24 cellular contexts compared by ENCODE assay signal in the genomic region with DNA sequence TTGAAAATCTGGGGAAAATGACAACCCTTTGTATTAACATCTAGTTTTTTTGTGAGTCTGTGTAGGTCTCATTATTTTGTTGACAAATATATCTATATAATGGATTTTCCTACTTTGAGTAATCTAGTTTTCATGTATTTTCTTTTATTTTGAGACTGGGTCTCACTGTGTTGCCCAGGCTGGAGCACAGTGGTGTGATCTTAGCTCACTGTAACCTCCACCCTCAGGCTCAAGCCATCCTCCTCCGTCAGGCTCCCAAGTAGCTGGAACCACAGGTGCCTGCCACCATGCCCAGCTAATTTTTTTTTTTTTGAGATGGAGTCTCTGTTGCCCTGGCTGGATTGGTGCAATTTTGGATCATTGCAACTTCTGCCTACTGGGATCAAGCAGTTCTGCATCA. TPM values are rescaled to one million over a fixed set of nuclear protein-coding genes. Genes with fewer than 3 reads are reported as not detected.
DNase-seq lines count a peak whose midpoint lies in the region; ATAC-seq, FAIRE-seq and TF ChIP-seq lines count a peak whose summit lies in the region.
"Had no signal": no experiment of that assay in that cellular context is flagged by ENCODE, and none has a peak within 500 bp of the region (broad histone marks: within the 10 kb centered on the region; RNA-seq: fewer than 3 reads in every experiment).

No MANE protein-coding gene starts in this region.

- FAIRE-seq in islet of Langerhans (lab: Jason Lieb, UNC) = peak; percentile 27
- FAIRE-seq: A204.1, D721Med, GM12878, GM19239, H54 had no signal

- CTCF ChIA-PET in WTC11 (lab: Charles Lee) = no interaction called here

- H2AFZ ChIP-seq in GM23338 = no peak overlapping the region
- H2AFZ ChIP-seq: GM23248 had no signal

- H3K4me1 ChIP-seq in GM23338 (ENCODE audit: insufficient read depth) = peaks cover 40% of the 10 kb centered on the region
- H3K4me1 ChIP-seq: BE2C; BLaER1 treated with 17β-estradiol and CSF1 and Interleukin-3, amounts not matched to agents 10 nM and 100 nM had no signal

- peaks cover 13% of the 10 kb centered on the region; the same call in 2 of the 3 replicates for H3K9me3 Mint-ChIP-seq in GM23338
- H3K9me3 Mint-ChIP-seq in WTC11 = peaks cover 5% of the 10 kb centered on the region

- H3K27me3 Mint-ChIP-seq in GM23338 (ENCODE audit: insufficient read depth, low read depth, poor library complexity) (peaks cover 2% of the 10 kb centered on the region), WTC11 (ENCODE audit: low read depth) (no peaks in the 10 kb centered on the region)
- H3K27me3 Mint-ChIP-seq: CD4-positive, alpha-beta T cell had no signal

- H3K36me3 Mint-ChIP-seq in GM23338 (ENCODE audit: low read depth) (peaks cover 83% of the 10 kb centered on the region), WTC11 (peaks cover 71% of the 10 kb centered on the region)

- H3K27ac Mint-ChIP-seq in GM23338 (peak overlapping the region; percentile 50; the same call in 1 of the 2 replicates), WTC11 (peak overlapping the region; percentile 34; the same call in 1 of the 2 replicates)
- H3K27ac Mint-ChIP-seq: CD14-positive monocyte; CD4-positive, alpha-beta T cell; CD8-positive, alpha-beta memory T cell had no signal

- no peak overlapping the region for H3K4me3 Mint-ChIP-seq in GM23338
- no peak overlapping the region for H3K4me3 Mint-ChIP-seq in WTC11
- H3K4me3 Mint-ChIP-seq: CD14-positive monocyte; CD4-positive, alpha-beta T cell; CD8-positive, alpha-beta memory T cell had no signal

- TF ChIP-seq CTCF in GM23338 (conservative IDR thresholded peaks at IDR 0.05; ENCODE audit: low read depth in 2 of 2) (no peak), WTC11 (IDR thresholded peaks at IDR 0.05) (no peak), omental fat pad (IDR thresholded peaks at IDR 0.05) (no peak)

- peaks cover 9% of the 10 kb centered on the region; the same call in 1 of the 2 replicates for H3F3A ChIP-seq in GM23338 (replicated peaks; ENCODE audit: low read depth)

- H3K79me2 ChIP-seq in GM23338 (replicated peaks; ENCODE audit: insufficient read depth) = peaks cover 35% of the 10 kb centered on the region

- H3K4me2 ChIP-seq in GM23338 = peak overlapping the region; percentile 28; the same call in 1 of the 2 replicates
- H3K4me2 ChIP-seq: BLaER1 treated with 17β-estradiol and CSF1 and Interleukin-3, amounts not matched to agents 10 nM and 100 nM had no signal

- ATAC-seq in GM23338 = no peak
- no peak for ATAC-seq in WTC11
- no peak for ATAC-seq in HG02852 (IDR thresholded peaks at IDR 0.05; ENCODE audit: unreplicated experiment)
- ATAC-seq in HG03196 (IDR thresholded peaks at IDR 0.05; ENCODE audit: unreplicated experiment) = no peak
- ATAC-seq in omental fat pad (ENCODE audit: low FRiP score) = no peak
- ATAC-seq: GM12878 had no signal

- H3K4me3 ChIP-seq in GM23338 = no peak overlapping the region
- H3K4me3 ChIP-seq: BLaER1 treated with 17β-estradiol and CSF1 and Interleukin-3, amounts not matched to agents 10 nM and 100 nM; GM12878; GM23248 had no signal

- H3K4me1 Mint-ChIP-seq in GM23338 (peaks cover 35% of the 10 kb centered on the region), WTC11 (peaks cover 54% of the 10 kb centered on the region)
- H3K4me1 Mint-ChIP-seq: CD14-positive monocyte; CD8-positive, alpha-beta memory T cell had no signal

- POLR2A ChIA-PET in WTC11 (lab: Charles Lee) = no interaction called here

- no peaks in the 10 kb centered on the region for H3K27me3 ChIP-seq in GM23338 (ENCODE audit: insufficient read depth)
- H3K27me3 ChIP-seq: BE2C; BLaER1 treated with 17β-estradiol and CSF1 and Interleukin-3, amounts not matched to agents 10 nM and 100 nM had no signal

- H3K9me2 ChIP-seq in GM23338 (ENCODE audit: insufficient read depth) = no peaks in the 10 kb centered on the region

- H4K20me1 ChIP-seq in GM23338 (replicated peaks; ENCODE audit: insufficient read depth) = no peaks in the 10 kb centered on the region; the same call in 1 of the 2 replicates
- H4K20me1 ChIP-seq: BLaER1 treated with 17β-estradiol and CSF1 and Interleukin-3, amounts not matched to agents 10 nM and 100 nM had no signal

- peaks cover 38% of the 10 kb centered on the region for H3K36me3 ChIP-seq in GM23338 (ENCODE audit: insufficient read depth)
- H3K36me3 ChIP-seq: BE2C had no signal

- no peak for DNase-seq in GM23338 (ENCODE audit: low spot score)
- no peak for DNase-seq in WTC11 (ENCODE audit: low spot score)
- no peak for DNase-seq in omental fat pad (ENCODE audit: low spot score)
- DNase-seq: AML-193; BE2C; CD4-positive, alpha-beta T cell; CD8-positive, alpha-beta memory T cell; DMS 273 treated with DMSO at 0.1 percent for 48 hours; DMS79; EL; GDM1; GM23248; HCEC 1CT had no signal

- H3K27ac ChIP-seq in GM23338 (ENCODE audit: low read depth) = peak overlapping the region; percentile 90
- H3K27ac ChIP-seq: 22Rv1; BLaER1 treated with 17β-estradiol and CSF1 and Interleukin-3, amounts not matched to agents 10 nM and 100 nM; GM23248 had no signal

TF ChIP-seq in GM23338, 12 proteins besides CTCF, POLR2A, EP300 and RAD21 (continues in another document):
- TF ChIP-seq ZNF331 (CRISPR knock-in tag; IDR thresholded peaks at IDR 0.05; ENCODE audit: low read depth) = no peak
- no peak for TF ChIP-seq JUNB (IDR thresholded peaks at IDR 0.05; ENCODE audit: unreplicated experiment)
- TF ChIP-seq STAT1 (IDR thresholded peaks at IDR 0.05; ENCODE audit: unreplicated experiment) = no peak
- no peak for TF ChIP-seq EZH2phosphoT487 (IDR thresholded peaks at IDR 0.05; ENCODE audit: unreplicated experiment)
- TF ChIP-seq CREB1 (CRISPR knock-in tag; IDR thresholded peaks at IDR 0.05; ENCODE audit: low read depth) = no peak
- no peak for TF ChIP-seq EZH2 (IDR thresholded peaks at IDR 0.05; ENCODE audit: low read depth, unreplicated experiment)
- TF ChIP-seq, protein P1, sequence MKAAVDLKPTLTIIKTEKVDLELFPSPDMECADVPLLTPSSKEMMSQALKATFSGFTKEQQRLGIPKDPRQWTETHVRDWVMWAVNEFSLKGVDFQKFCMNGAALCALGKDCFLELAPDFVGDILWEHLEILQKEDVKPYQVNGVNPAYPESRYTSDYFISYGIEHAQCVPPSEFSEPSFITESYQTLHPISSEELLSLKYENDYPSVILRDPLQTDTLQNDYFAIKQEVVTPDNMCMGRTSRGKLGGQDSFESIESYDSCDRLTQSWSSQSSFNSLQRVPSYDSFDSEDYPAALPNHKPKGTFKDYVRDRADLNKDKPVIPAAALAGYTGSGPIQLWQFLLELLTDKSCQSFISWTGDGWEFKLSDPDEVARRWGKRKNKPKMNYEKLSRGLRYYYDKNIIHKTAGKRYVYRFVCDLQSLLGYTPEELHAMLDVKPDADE (IDR thresholded peaks at IDR 0.05) = no peak

TF ChIP-seq in WTC11, 78 proteins besides CTCF, POLR2A, EP300 and RAD21:
- TF ChIP-seq ZNF121 (CRISPR knock-in tag; IDR thresholded peaks at IDR 0.05) (peak; percentile 90), KAT7 (CRISPR knock-in tag; IDR thresholded peaks at IDR 0.05; ENCODE audit: borderline replicate concordance) (no peak)

RNA-seq across cellular contexts. Expression of a gene that starts 9.2 kb away (rescaled TPM):
- total RNA-seq in GM23338 (2014; rRNA removed; shearing (Covaris generic)) = 74.0 and 99.8 TPM in 2 replicates
- 29.5 and 39.3 TPM in 2 replicates for polyA plus RNA-seq in GM23338 (2016; fragmentation: Nextera tagmentation; extraction: Ambion mirVana)
- 46.9 to 59.7 TPM (median 48.6 TPM) in 3 replicates for total RNA-seq in WTC11 (2021)
- total RNA-seq in omental fat pad = 10 to 100 TPM in 1 of 4 donors, 1 to 10 TPM in 3; 3.7 to 13.3 (median 7.6) TPM

RNA-seq across cellular contexts. Expression of a gene that starts 20.2 kb away (rescaled TPM):
- total RNA-seq in GM23338 (2014; rRNA removed; shearing (Covaris generic)) = 30.0 and 33.4 TPM in 2 replicates
- polyA plus RNA-seq in GM23338 (2016; fragmentation: Nextera tagmentation; extraction: Ambion mirVana) = 9.8 and 10.3 TPM in 2 replicates
- total RNA-seq in WTC11 (2021) (18.3 to 23.6 TPM (median 19.6 TPM) in 3 replicates), omental fat pad (10 to 100 TPM in 2 of 4 donors, 1 to 10 TPM in 2; 8.5 to 19.4 (median 9.6) TPM)

RNA-seq across cellular contexts. Expression of a gene that starts 41.2 kb away (rescaled TPM):
- total RNA-seq in GM23338 (2014; rRNA removed; shearing (Covaris generic)) = 17.0 and 22.1 TPM in 2 replicates
- 4.3 and 5.5 TPM in 2 replicates for polyA plus RNA-seq in GM23338 (2016; fragmentation: Nextera tagmentation; extraction: Ambion mirVana)
- total RNA-seq in WTC11 (2021) (16.0 to 18.5 TPM (median 16.3 TPM) in 3 replicates), omental fat pad (1 to 10 TPM; 4.8 to 8.4 (median 5.6) TPM)

RNA-seq across cellular contexts. Expression of a gene that starts 57.0 kb away (rescaled TPM):
- total RNA-seq in GM23338 (2014; rRNA removed; shearing (Covaris generic)) = 35.0 and 40.1 TPM in 2 replicates
- 13.4 and 17.1 TPM in 2 replicates for polyA plus RNA-seq in GM23338 (2016; fragmentation: Nextera tagmentation; extraction: Ambion mirVana)
- total RNA-seq in WTC11 (2021) (28.4 to 29.7 TPM (median 29.4 TPM) in 3 replicates), omental fat pad (10 to 100 TPM; 10.4 to 16.8 (median 14.2) TPM)
